ENCODE assay signal across 2 cellular contexts in the genomic region with DNA sequence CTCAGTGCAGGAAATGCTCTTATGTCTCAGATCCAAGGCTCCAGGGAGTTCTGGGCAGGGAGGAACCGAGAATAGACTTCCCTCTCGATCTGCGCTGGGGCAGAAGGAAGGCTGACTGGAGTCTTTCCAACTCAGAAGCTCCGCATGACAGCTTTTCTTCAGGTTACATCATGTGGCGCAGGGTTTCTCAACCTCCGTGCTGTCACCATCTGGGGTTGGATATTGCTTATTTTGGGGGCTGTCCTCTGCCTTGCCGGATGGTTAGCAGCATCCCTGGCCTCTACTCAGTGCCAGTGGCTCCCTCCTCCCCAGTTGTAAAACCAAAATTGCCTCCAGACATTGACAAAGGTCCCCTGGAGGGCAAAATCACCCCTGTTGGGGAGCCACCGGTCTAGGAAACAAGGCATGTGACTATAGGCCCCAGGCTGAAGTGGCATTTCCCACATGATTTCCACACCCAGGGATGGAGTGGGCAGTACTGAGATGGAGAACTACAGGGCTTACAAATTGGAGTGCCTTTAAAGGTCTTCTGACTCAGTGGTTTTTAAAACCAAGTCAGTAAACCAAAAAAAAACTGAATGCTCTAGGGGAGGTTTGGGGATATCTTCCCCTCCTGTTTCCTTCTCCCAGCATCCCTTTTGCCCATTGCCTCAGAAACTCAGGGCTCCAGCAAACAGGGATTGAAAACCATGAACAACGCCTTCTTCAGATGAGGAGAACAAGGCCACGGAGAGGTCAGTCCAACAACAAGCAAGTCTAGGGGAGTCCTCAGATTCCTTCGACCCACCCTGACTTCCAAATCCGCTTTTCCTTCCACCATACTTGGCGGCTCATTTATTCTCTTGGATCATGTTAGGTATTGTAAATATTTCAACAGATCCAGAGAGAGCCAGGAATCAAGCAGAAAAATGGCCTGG.
TF ChIP-seq lines count a peak whose summit lies in the region.

No MANE protein-coding gene starts in this region.

TF ChIP-seq in HepG2, 621 proteins besides CTCF, POLR2A, EP300 and RAD21:
- TF ChIP-seq ZNF383 (CRISPR knock-in tag; IDR thresholded peaks at IDR 0.05; ENCODE audit: borderline replicate concordance): no peak
- no peak for TF ChIP-seq POLR2G (IDR thresholded peaks at IDR 0.05; ENCODE audit: low read depth, low read length)
- TF ChIP-seq ZNF501 (CRISPR knock-in tag; IDR thresholded peaks at IDR 0.05): no peak
- no peak for TF ChIP-seq ZNF431 (CRISPR knock-in tag; IDR thresholded peaks at IDR 0.05; ENCODE audit: borderline replicate concordance, low read depth)
- TF ChIP-seq, protein P1, sequence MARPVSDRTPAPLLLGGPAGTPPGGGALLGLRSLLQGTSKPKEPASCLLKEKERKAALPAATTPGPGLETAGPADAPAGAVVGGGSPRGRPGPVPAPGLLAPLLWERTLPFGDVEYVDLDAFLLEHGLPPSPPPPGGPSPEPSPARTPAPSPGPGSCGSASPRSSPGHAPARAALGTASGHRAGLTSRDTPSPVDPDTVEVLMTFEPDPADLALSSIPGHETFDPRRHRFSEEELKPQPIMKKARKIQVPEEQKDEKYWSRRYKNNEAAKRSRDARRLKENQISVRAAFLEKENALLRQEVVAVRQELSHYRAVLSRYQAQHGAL (CRISPR knock-in tag; IDR thresholded peaks at IDR 0.05; ENCODE audit: not compliant biosample characterization): no peak
- no peak for TF ChIP-seq CREB1 (IDR thresholded peaks at IDR 0.05)
- TF ChIP-seq CREB1 (CRISPR knock-in tag; IDR thresholded peaks at IDR 0.05): no peak
- no peak for TF ChIP-seq ZNF282 (IDR thresholded peaks at IDR 0.05; ENCODE audit: partially characterized antibody)
- TF ChIP-seq HNRNPK (IDR thresholded peaks at IDR 0.05; ENCODE audit: low read depth, low read length, poor library complexity, severe bottlenecking): no peak
- TF ChIP-seq MXI1 (IDR thresholded peaks at IDR 0.05; ENCODE audit: borderline replicate concordance, low read depth, low read length): no peak
- TF ChIP-seq HOXA9 (CRISPR knock-in tag; IDR thresholded peaks at IDR 0.05; ENCODE audit: borderline replicate concordance): no peak
- no peak for TF ChIP-seq ZNF331 (CRISPR knock-in tag; IDR thresholded peaks at IDR 0.05)
- TF ChIP-seq SMYD3 (CRISPR knock-in tag; IDR thresholded peaks at IDR 0.05): no peak
- no peak for TF ChIP-seq GPN1 (CRISPR knock-in tag; IDR thresholded peaks at IDR 0.05; ENCODE audit: borderline replicate concordance)
- no peak for TF ChIP-seq ZFP41 (CRISPR knock-in tag; IDR thresholded peaks at IDR 0.05; ENCODE audit: borderline replicate concordance)
- TF ChIP-seq PHB2 (IDR thresholded peaks at IDR 0.05; ENCODE audit: partially characterized antibody): no peak
- no peak for TF ChIP-seq KAT8 (CRISPR knock-in tag; IDR thresholded peaks at IDR 0.05)
TF ChIP-seq in HepG2: peak in this region for 0.

TF ChIP-seq in HEK293T, 16 proteins besides CTCF, POLR2A, EP300 and RAD21:
- TF ChIP-seq CTBP1 (IDR thresholded peaks at IDR 0.05; ENCODE audit: borderline replicate concordance) (no peak), SP1 (IDR thresholded peaks at IDR 0.05) (no peak), BHLHE40 (IDR thresholded peaks at IDR 0.05; ENCODE audit: borderline replicate concordance) (no peak), ZNF384 (IDR thresholded peaks at IDR 0.05) (no peak), L3MBTL2 (conservative IDR thresholded peaks at IDR 0.05) (no peak), NFRKB (IDR thresholded peaks at IDR 0.05) (no peak), FOXM1 (IDR thresholded peaks at IDR 0.05; ENCODE audit: borderline replicate concordance) (no peak), HDGF (IDR thresholded peaks at IDR 0.05; ENCODE audit: borderline replicate concordance) (no peak), ARNT (IDR thresholded peaks at IDR 0.05) (no peak), FOXA1 (IDR thresholded peaks at IDR 0.05) (no peak), SUZ12 (IDR thresholded peaks at IDR 0.05) (no peak)
- TF ChIP-seq, protein P2, sequence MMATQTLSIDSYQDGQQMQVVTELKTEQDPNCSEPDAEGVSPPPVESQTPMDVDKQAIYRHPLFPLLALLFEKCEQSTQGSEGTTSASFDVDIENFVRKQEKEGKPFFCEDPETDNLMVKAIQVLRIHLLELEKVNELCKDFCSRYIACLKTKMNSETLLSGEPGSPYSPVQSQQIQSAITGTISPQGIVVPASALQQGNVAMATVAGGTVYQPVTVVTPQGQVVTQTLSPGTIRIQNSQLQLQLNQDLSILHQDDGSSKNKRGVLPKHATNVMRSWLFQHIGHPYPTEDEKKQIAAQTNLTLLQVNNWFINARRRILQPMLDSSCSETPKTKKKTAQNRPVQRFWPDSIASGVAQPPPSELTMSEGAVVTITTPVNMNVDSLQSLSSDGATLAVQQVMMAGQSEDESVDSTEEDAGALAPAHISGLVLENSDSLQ (IDR thresholded peaks at IDR 0.05): no peak
